ENCODE assay signal across 8 cellular contexts in genomic region chr7:131327626-131328386, GRCh38. TPM values are rescaled to one million over a fixed set of nuclear protein-coding genes. Genes with fewer than 3 reads are reported as not detected.
DNase-seq lines count a peak whose midpoint lies in the region; ATAC-seq and TF ChIP-seq lines count a peak whose summit lies in the region.

Gene MKLN1, plus strand, starts transcription at chr7:131327876. Its CDS starts 24 bp downstream, at chr7:131327900.

- H3K4me1 ChIP-seq in HAP-1, result peaks cover 11% of the 10 kb centered on the region
- H3K4me1 ChIP-seq in MM.1S (ENCODE audit: low read length), result peaks cover 20% of the 10 kb centered on the region
- peaks cover 6 to 48% (median 8%) of the 10 kb centered on the region in 3 donors for H3K4me1 ChIP-seq in gastroesophageal sphincter

- in situ Hi-C loops in HAP-1 (cut with MboI; ENCODE audit: low sequenced_read_pairs), result no loop called here

- peak within 1 kb of the TSS; percentile 96 for H3K27ac Mint-ChIP-seq in activated naive CD4-positive, alpha-beta T cell treated with anti-CD3 and anti-CD28 coated beads for 36 hours

- peaks cover 54% of the 10 kb centered on the region for H3K4me1 Mint-ChIP-seq in activated naive CD4-positive, alpha-beta T cell treated with anti-CD3 and anti-CD28 coated beads for 36 hours (ENCODE audit: low read depth)

- H3K36me3 Mint-ChIP-seq in activated naive CD4-positive, alpha-beta T cell treated with anti-CD3 and anti-CD28 coated beads for 36 hours (ENCODE audit: low read depth), result peaks cover 3% of the 10 kb centered on the region

- peak; percentile 98 for ATAC-seq in gastroesophageal sphincter

- no peaks in the 10 kb centered on the region for H3K9me3 Mint-ChIP-seq in activated naive CD4-positive, alpha-beta T cell treated with anti-CD3 and anti-CD28 coated beads for 36 hours

- 0% methylated on average over 1 to 8 of the region's 70 CpGs for WGBS in gastroesophageal sphincter (ENCODE audit: low coverage in 1 of 2), 2 donors

- peak within 1 kb of the TSS; percentile 89 for H3K4me2 ChIP-seq in MM.1S (ENCODE audit: low read depth, low read length)

- CTCF ChIA-PET in activated naive CD4-positive, alpha-beta T cell treated with anti-CD3 and anti-CD28 coated beads for 36 hours (lab: Charles Lee), result interaction anchor here (0.5 to 0.6 kb wide), 2 partner anchors 306 to 495 kb away, joined by 3 read pairs; no protein-coding TSS in a partner anchor

- H3K9me3 ChIP-seq in HAP-1 (no peaks in the 10 kb centered on the region), MM.1S (replicated peaks; ENCODE audit: insufficient read depth, low read length) (no peaks in the 10 kb centered on the region), gastroesophageal sphincter (no peaks in the 10 kb centered on the region)

- no peaks in the 10 kb centered on the region for H3F3A ChIP-seq in MM.1S (ENCODE audit: insufficient read depth, low read length)

- no peaks in the 10 kb centered on the region for H3K27me3 Mint-ChIP-seq in activated naive CD4-positive, alpha-beta T cell treated with anti-CD3 and anti-CD28 coated beads for 36 hours (ENCODE audit: low read depth)

- no peaks in the 10 kb centered on the region for H3K9me2 ChIP-seq in MM.1S (replicated peaks; ENCODE audit: insufficient read depth, low read length)

- peak; percentile 63 to 82 for TF ChIP-seq POLR2A in gastroesophageal sphincter (IDR thresholded peaks at IDR 0.05)

- peaks cover 48% of the 10 kb centered on the region for H3K79me2 ChIP-seq in MM.1S (ENCODE audit: low read length)

- H4K20me1 ChIP-seq in MM.1S (ENCODE audit: insufficient read depth, low read length), result no peaks in the 10 kb centered on the region

- TF ChIP-seq EP300 in gastroesophageal sphincter (IDR thresholded peaks at IDR 0.05), result no peak

- TF ChIP-seq CTCF in MM.1S (IDR thresholded peaks at IDR 0.05; ENCODE audit: low read length) (no peak), gastroesophageal sphincter (IDR thresholded peaks at IDR 0.05) (peak in 1 of 4 experiments; percentile 2)

- H3K36me3 ChIP-seq in HAP-1 (replicated peaks), result peaks cover 4% of the 10 kb centered on the region
- no peaks in the 10 kb centered on the region for H3K36me3 ChIP-seq in MM.1S (replicated peaks; ENCODE audit: insufficient read depth, low read length)
- H3K36me3 ChIP-seq in gastroesophageal sphincter, result no peaks in the 10 kb centered on the region

- intact Hi-C loops in activated naive CD4-positive, alpha-beta T cell treated with anti-CD3 and anti-CD28 coated beads for 36 hours (cut with micrococcal nuclease), result loop anchor here (1.0 to 5.0 kb wide), 11 partner anchors 15 to 415 kb away; no protein-coding TSS in a partner anchor

- H3K4me3 Mint-ChIP-seq in activated naive CD4-positive, alpha-beta T cell treated with anti-CD3 and anti-CD28 coated beads for 36 hours, result peak within 1 kb of the TSS; percentile 98

- H3K27ac ChIP-seq in MM.1S (ENCODE audit: low read length) (peak within 1 kb of the TSS; percentile 64), gastroesophageal sphincter (peak within 1 kb of the TSS; percentile 91 to 99 (median 94))

- peak; percentile 65 for DNase-seq in GF-D8 (lab: John Stamatoyannopoulos, UW)
- DNase-seq in HAP-1 (ENCODE audit: low spot score in 2 of 2), result peak; percentile 90 to 94
- peak; percentile 94 for DNase-seq in MM.1S
- peak; percentile 87 for DNase-seq in SK-N-DZ (ENCODE audit: low spot score)
- DNase-seq in activated naive CD4-positive, alpha-beta T cell treated with anti-CD3 and anti-CD28 coated beads for 36 hours, result peak; percentile 90
- DNase-seq in nucleus accumbens (lab: John Stamatoyannopoulos, UW), result peak in 55 of 56 donors; percentile 37 to 92 (median 84)
- peak; percentile 87 for DNase-seq in superior temporal gyrus (ENCODE audit: extremely low spot score)

- peak within 1 kb of the TSS; percentile 95 for H3K4me3 ChIP-seq in HAP-1
- peak within 1 kb of the TSS; percentile 99 for H3K4me3 ChIP-seq in MM.1S (ENCODE audit: low read length)
- peak within 1 kb of the TSS; percentile 65 to 76 for H3K4me3 ChIP-seq in gastroesophageal sphincter

- H3K9ac ChIP-seq in MM.1S (ENCODE audit: low read length), result peak within 1 kb of the TSS; percentile 98

- peak within 1 kb of the TSS; percentile 94 for H2AFZ ChIP-seq in MM.1S (ENCODE audit: low read length)

- H3K27me3 ChIP-seq in HAP-1 (ENCODE audit: low read depth) (no peaks in the 10 kb centered on the region), MM.1S (replicated peaks; ENCODE audit: insufficient read depth, low read length) (no peaks in the 10 kb centered on the region), gastroesophageal sphincter (no peaks in the 10 kb centered on the region)

RNA-seq across cellular contexts. Expression of gene MKLN1, which starts in this region (rescaled TPM):
- 9.9 and 11.2 TPM in 2 replicates for polyA plus RNA-seq in SK-N-DZ (2014; cell fraction: cytosol; rRNA removed)
- 14.5 and 21.7 TPM in 2 replicates for polyA plus RNA-seq in SK-N-DZ (2014; cell fraction: nucleus; rRNA removed)
- total RNA-seq in activated naive CD4-positive, alpha-beta T cell treated with anti-CD3 and anti-CD28 coated beads for 36 hours, result 10 to 100 TPM; 29.8 to 34.9 TPM
- total RNA-seq in gastroesophageal sphincter, result 10 to 100 TPM; 40.4 to 82.8 (median 58.6) TPM

Comparison
In these comparisons a context has a peak if more than half of its experiments do, and no peak if none do; other contexts are left out.
1. Peak in every context shown above with its lines: DNase-seq, ATAC-seq, H3K4me3 ChIP-seq and H3K27ac ChIP-seq.